In genomic region chr2:28894470-28895188, GRCh38 we compare ENCODE assay signal across 8 cellular contexts. TPM values are rescaled to one million over a fixed set of nuclear protein-coding genes. Genes with fewer than 3 reads are reported as not detected.
DNase-seq lines count a peak whose midpoint lies in the region; ATAC-seq and FAIRE-seq lines count a peak whose summit lies in the region.

WDR43 (plus strand) TSS chr2:28894667; CDS start chr2:28894699, 32 bp downstream.

- H3K9ac ChIP-seq in endocrine pancreas (ENCODE audit: control insufficient read depth, insufficient read depth, low read length) (peak within 1 kb of the TSS; percentile 45), mesendoderm (ENCODE audit: low read length) (peak within 1 kb of the TSS; percentile 99)

- H4K5ac ChIP-seq in mesendoderm (ENCODE audit: low read length) = no peak within 1 kb of the TSS

- no peak within 1 kb of the TSS for H4K8ac ChIP-seq in mesendoderm (ENCODE audit: low read depth, low read length)

- H3K4me1 ChIP-seq in endocrine pancreas (ENCODE audit: control insufficient read depth, insufficient read depth, low read length) = peaks cover 24% of the 10 kb centered on the region
- peaks cover 5% of the 10 kb centered on the region for H3K4me1 ChIP-seq in mesendoderm (ENCODE audit: control insufficient read depth, low read depth, low read length)

- no peak within 1 kb of the TSS for H2BK15ac ChIP-seq in mesendoderm (replicated peaks; ENCODE audit: low read depth)

- no peak within 1 kb of the TSS for H2BK120ac ChIP-seq in mesendoderm (ENCODE audit: low read depth, low read length)

- H2BK5ac ChIP-seq in mesendoderm (ENCODE audit: low read length) = peak within 1 kb of the TSS; percentile 72

- peak; percentile 98 for DNase-seq in COLO829 (ENCODE audit: low spot score)
- peak; percentile 98 for DNase-seq in HTR-8/SVneo (ENCODE audit: insufficient read length, low spot score)
- DNase-seq in NOMO-1 treated with dmso at 0.1 percent for 144 hours (lab: John Stamatoyannopoulos, UW; ENCODE audit: unreplicated experiment) = peak; percentile 97
- peak; percentile 88 to 99 (median 93) for DNase-seq in activated CD8-positive, alpha-beta memory T cell treated with anti-CD3 and anti-CD28 coated beads for 48 hours (ENCODE audit: low read depth in 2 of 3, low spot score in 2 of 3)
- peak; percentile 99 for DNase-seq in mesendoderm
- DNase-seq in stimulated activated CD8-positive, alpha-beta memory T cell treated with anti-CD3 and anti-CD28 coated beads, Interleukin-15, amount 100 ng/mL, for 1 hour (ENCODE audit: low read depth) = peak; percentile 92

- no peaks in the 10 kb centered on the region for H3K36me3 ChIP-seq in endocrine pancreas (ENCODE audit: control insufficient read depth, insufficient read depth, low read length)
- no peaks in the 10 kb centered on the region for H3K36me3 ChIP-seq in mesendoderm (ENCODE audit: control insufficient read depth, insufficient read depth, low read length)

- H3K4me2 ChIP-seq in mesendoderm (ENCODE audit: low read length) = peak within 1 kb of the TSS; percentile 38

- H3K79me2 ChIP-seq in mesendoderm (ENCODE audit: control insufficient read depth, insufficient read depth, low read length) = peaks cover 50% of the 10 kb centered on the region

- ATAC-seq in GM21367 (IDR thresholded peaks at IDR 0.05; ENCODE audit: unreplicated experiment) = peak; percentile 79

- H3K56ac ChIP-seq in mesendoderm (ENCODE audit: low read length) = peak within 1 kb of the TSS; percentile 100

- peak within 1 kb of the TSS; percentile 96 for H3K4ac ChIP-seq in mesendoderm (ENCODE audit: low read depth, low read length)

- peak within 1 kb of the TSS; percentile 96 for H2AK5ac ChIP-seq in mesendoderm (ENCODE audit: low read length)

- WGBS in mesendoderm (ENCODE audit: extremely low coverage, insufficient coverage, low lambda C conversion rate) = no CpG with 5 or more reads among the region's 79 CpGs

- peak; percentile 95 for FAIRE-seq in HTR-8/SVneo (lab: Jason Lieb, UNC)

- no peaks in the 10 kb centered on the region for H3K79me1 ChIP-seq in mesendoderm (ENCODE audit: low read length)

- H3K18ac ChIP-seq in mesendoderm (ENCODE audit: low read length) = peak within 1 kb of the TSS; percentile 9

- no peaks in the 10 kb centered on the region for H3K9me3 ChIP-seq in endocrine pancreas (ENCODE audit: control insufficient read depth, low read length)

- peak within 1 kb of the TSS; percentile 7 for H3K27ac ChIP-seq in mesendoderm (ENCODE audit: low read depth, low read length)

- H3K23ac ChIP-seq in mesendoderm (ENCODE audit: low read length) = peak within 1 kb of the TSS; percentile 100

- H3K27me3 ChIP-seq in endocrine pancreas (ENCODE audit: control insufficient read depth, insufficient read depth, low read length) = no peaks in the 10 kb centered on the region
- H3K27me3 ChIP-seq in mesendoderm (ENCODE audit: insufficient read depth, low read length, poor library complexity) = no peaks in the 10 kb centered on the region

- H3K4me3 ChIP-seq in endocrine pancreas (ENCODE audit: control insufficient read depth, insufficient read depth, low read length) (peak within 1 kb of the TSS; percentile 61), mesendoderm (ENCODE audit: low read length) (peak within 1 kb of the TSS; percentile 98)

RNA-seq across cellular contexts. Expression of gene WDR43, which starts in this region (rescaled TPM):
- polyA plus RNA-seq in mesendoderm (2013, experiment 1 of 2) = 99.6 TPM
- 98.8 TPM for polyA plus RNA-seq in mesendoderm (2013, experiment 2 of 2)

Comparison
In these comparisons a context has a peak if more than half of its experiments do, and no peak if none do; other contexts are left out.
1. Peak in every context shown above with its lines: DNase-seq, ATAC-seq, H3K4me3 ChIP-seq and H3K27ac ChIP-seq.